In the genomic region with DNA sequence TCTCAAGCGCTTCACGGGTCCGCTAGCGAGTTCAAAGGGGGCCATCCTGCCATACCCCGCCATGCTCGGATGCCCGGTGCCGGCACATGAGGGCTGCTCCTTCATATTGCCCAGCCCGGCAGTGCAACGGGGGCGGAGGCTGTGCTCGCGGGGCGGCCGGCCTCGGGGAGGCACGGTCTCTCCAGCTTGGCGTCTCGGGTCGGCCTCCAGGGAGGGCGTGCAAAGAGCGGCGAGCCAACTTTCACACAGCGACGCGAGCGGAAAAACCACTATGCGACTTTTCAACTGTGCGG, we compare ENCODE assay signal across 7 cellular contexts.
DNase-seq lines count a peak whose midpoint lies in the region; ATAC-seq and TF ChIP-seq lines count a peak whose summit lies in the region.

No MANE protein-coding gene starts in this region.

- no peak overlapping the region for H2BK5ac ChIP-seq in mesendoderm (ENCODE audit: low read length)

- no peak overlapping the region for H3K23ac ChIP-seq in mesendoderm (ENCODE audit: low read length)

- ATAC-seq in GM19351 (IDR thresholded peaks at IDR 0.05; ENCODE audit: unreplicated experiment) (peak; percentile 40), HG02884 (IDR thresholded peaks at IDR 0.05; ENCODE audit: unreplicated experiment) (no peak)

- no peaks in the 10 kb centered on the region for H3K79me1 ChIP-seq in mesendoderm (ENCODE audit: low read length)

- H3K27ac ChIP-seq in HUES48 (ENCODE audit: low read depth, low read length) (no peak overlapping the region), mesendoderm (ENCODE audit: low read depth, low read length) (no peak overlapping the region)

- no peak overlapping the region for H4K8ac ChIP-seq in mesendoderm (ENCODE audit: low read depth, low read length)

- H3K4ac ChIP-seq in mesendoderm (ENCODE audit: low read depth, low read length) = no peak overlapping the region

- no peak overlapping the region for H2BK15ac ChIP-seq in mesendoderm (replicated peaks; ENCODE audit: low read depth)

- no peak for DNase-seq in choroid plexus epithelial cell (ENCODE audit: low read depth)
- peak; percentile 36 for DNase-seq in mesendoderm
- DNase-seq in GF-D8 (lab: John Stamatoyannopoulos, UW) = no peak
- no peak for DNase-seq in NCI-H1092 (lab: John Stamatoyannopoulos, UW)

- TF ChIP-seq CTCF in choroid plexus epithelial cell (conservative IDR thresholded peaks at IDR 0.05; ENCODE audit: low read depth, low read length) = no peak

- H3K4me1 ChIP-seq in HUES48 (ENCODE audit: control insufficient read depth, insufficient read depth, low read length) = peaks cover 26% of the 10 kb centered on the region
- H3K4me1 ChIP-seq in mesendoderm (ENCODE audit: control insufficient read depth, low read depth, low read length) = no peaks in the 10 kb centered on the region

- no peak overlapping the region for H2BK120ac ChIP-seq in mesendoderm (ENCODE audit: low read depth, low read length)

- H3K27me3 ChIP-seq in HUES48 (ENCODE audit: control insufficient read depth, insufficient read depth, low read length) (peaks cover 52% of the 10 kb centered on the region), mesendoderm (ENCODE audit: insufficient read depth, low read length, poor library complexity) (no peaks in the 10 kb centered on the region)

- H3K4me3 ChIP-seq in HUES48 (ENCODE audit: low read depth, low read length) (peak overlapping the region; percentile 76), choroid plexus epithelial cell (ENCODE audit: low read depth, low read length) (peak overlapping the region; percentile 80), mesendoderm (ENCODE audit: low read length) (peak overlapping the region; percentile 37)

- H3K36me3 ChIP-seq in HUES48 (ENCODE audit: control insufficient read depth, insufficient read depth, low read length) (no peaks in the 10 kb centered on the region), mesendoderm (ENCODE audit: control insufficient read depth, insufficient read depth, low read length) (no peaks in the 10 kb centered on the region)

- H2AK5ac ChIP-seq in mesendoderm (ENCODE audit: low read length) = no peak overlapping the region

- H3K9me3 ChIP-seq in HUES48 (ENCODE audit: control insufficient read depth, insufficient read depth, low read length) = no peaks in the 10 kb centered on the region

- peak overlapping the region; percentile 80 for H3K4me2 ChIP-seq in mesendoderm (ENCODE audit: low read length)

- WGBS in mesendoderm (ENCODE audit: extremely low coverage, insufficient coverage, low lambda C conversion rate) = no CpG with 5 or more reads among the region's 29 CpGs

- peak overlapping the region; percentile 81 for H3K56ac ChIP-seq in mesendoderm (ENCODE audit: low read length)

- no peaks in the 10 kb centered on the region for H3K79me2 ChIP-seq in mesendoderm (ENCODE audit: control insufficient read depth, insufficient read depth, low read length)

- no peak overlapping the region for H3K18ac ChIP-seq in mesendoderm (ENCODE audit: low read length)

- H4K5ac ChIP-seq in mesendoderm (ENCODE audit: low read length) = no peak overlapping the region

- H3K9ac ChIP-seq in HUES48 (ENCODE audit: low read depth, low read length) = 0 out of 2 replicates have a peak overlapping the region, but pooled peaks have one; percentile 23
- H3K9ac ChIP-seq in mesendoderm (ENCODE audit: low read length) = peak overlapping the region; percentile 66
